In the genomic region with DNA sequence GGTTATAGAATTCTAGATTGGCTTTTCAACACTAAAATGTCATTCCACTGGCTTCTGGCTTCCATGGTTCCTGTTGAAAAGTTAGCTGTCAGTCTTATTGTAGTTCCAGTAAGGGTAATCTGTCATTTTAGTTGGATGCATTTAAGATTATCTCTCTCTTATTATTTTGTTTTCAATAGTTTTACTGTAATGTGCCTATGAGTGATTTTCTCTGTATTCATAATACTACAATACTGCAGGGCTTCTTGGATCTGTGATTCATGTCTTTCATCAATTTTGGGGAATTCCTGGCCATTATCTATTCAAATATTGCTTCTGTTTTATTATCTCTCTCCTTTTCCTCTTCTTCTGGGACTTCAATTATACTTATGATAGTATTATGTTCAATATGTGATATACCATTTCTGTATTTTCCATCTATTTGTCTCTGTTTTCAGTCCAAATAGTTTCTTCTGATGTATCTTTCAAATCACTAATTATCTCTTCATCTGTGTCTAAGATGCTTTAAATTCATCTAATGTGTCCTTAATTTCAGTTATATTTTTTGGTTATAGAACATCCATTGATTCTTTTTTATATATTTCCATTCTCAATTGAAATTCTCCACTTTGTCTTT, we compare ENCODE assay signal across 26 cellular contexts.
A peak's percentile ranks its signal among the peaks of the same experiment; 100 is the strongest.
DNase-seq lines count a peak whose midpoint lies in the region; ATAC-seq, FAIRE-seq and TF ChIP-seq lines count a peak whose summit lies in the region.
"Had no signal": no experiment of that assay in that cellular context is flagged by ENCODE, and none has a peak within 500 bp of the region (broad histone marks: within the 10 kb centered on the region; RNA-seq: fewer than 3 reads in every experiment).

No MANE protein-coding gene starts in this region.

- H3F3A ChIP-seq in SK-N-SH (replicated peaks; ENCODE audit: insufficient read depth), result no peaks in the 10 kb centered on the region

- no peaks in the 10 kb centered on the region for H3K36me3 ChIP-seq in SK-N-SH (replicated peaks in 1 of 2; ENCODE audit: control insufficient read depth in 1 of 2, insufficient read depth in 2 of 2, low read length in 1 of 2)
- no peaks in the 10 kb centered on the region for H3K36me3 ChIP-seq in esophagus squamous epithelium
- H3K36me3 ChIP-seq: BE2C, BLaER1 had no signal

- no peaks in the 10 kb centered on the region for H3K27me3 ChIP-seq in SK-N-SH (ENCODE audit: insufficient read depth)
- peaks cover 0 to 15% (median 0%) of the 10 kb centered on the region in 4 donors for H3K27me3 ChIP-seq in esophagus squamous epithelium
- H3K27me3 ChIP-seq: BE2C, BLaER1 had no signal

- H4K20me1 ChIP-seq in SK-N-SH (ENCODE audit: insufficient read depth), result no peaks in the 10 kb centered on the region
- H4K20me1 ChIP-seq: BLaER1 had no signal

- CTCF ChIA-PET in SK-N-SH (lab: Yijun Ruan, JAX) (no interaction called here), A549 (lab: Yijun Ruan, JAX) (no interaction called here), WTC11 (lab: Charles Lee) (no interaction called here)

- H3K4me3 Mint-ChIP-seq in WTC11, result no peak overlapping the region
- H3K4me3 Mint-ChIP-seq: CD14-positive monocyte; CD4-positive, alpha-beta memory T cell; CD8-positive, alpha-beta memory T cell had no signal

- peaks cover 6% of the 10 kb centered on the region for H3K27me3 Mint-ChIP-seq in WTC11 (ENCODE audit: low read depth)

- H3K4me1 ChIP-seq in SK-N-SH (ENCODE audit: control insufficient read depth in 1 of 2, insufficient read depth in 2 of 2, low read depth in 1 of 2, low read length in 1 of 2) (no peaks in the 10 kb centered on the region; a peak in 1 of 4 replicates), A549 (no peaks in the 10 kb centered on the region), esophagus squamous epithelium (peaks cover 0 to under 1% (median 0%) of the 10 kb centered on the region in 3 donors)
- H3K4me1 ChIP-seq: BE2C, BLaER1 had no signal

- H3K36me3 Mint-ChIP-seq in WTC11, result peaks cover 16% of the 10 kb centered on the region
- H3K36me3 Mint-ChIP-seq: CD14-positive monocyte; CD4-positive, CD25-positive, alpha-beta regulatory T cell had no signal

- H3K9me3 ChIP-seq in SK-N-SH, result no peaks in the 10 kb centered on the region
- H3K9me3 ChIP-seq in A549, result peaks cover 34% of the 10 kb centered on the region
- peaks cover 0 to 25% (median 12%) of the 10 kb centered on the region in 3 donors for H3K9me3 ChIP-seq in esophagus squamous epithelium
- H3K9me3 ChIP-seq: BE2C had no signal

- no peaks in the 10 kb centered on the region for H3K9me2 ChIP-seq in SK-N-SH

- POLR2A ChIA-PET in SK-N-SH (lab: Yijun Ruan, JAX), result no interaction called here
- POLR2A ChIA-PET in A549 (lab: Yijun Ruan, JAX), result no interaction called here
- POLR2A ChIA-PET in WTC11 (lab: Charles Lee), result no interaction called here

- H2AFZ ChIP-seq in SK-N-SH (ENCODE audit: low read depth), result no peak overlapping the region

- TF ChIP-seq CTCF in SK-N-SH (IDR thresholded peaks at IDR 0.05), result no peak
- no peak for TF ChIP-seq CTCF in A549 (IDR thresholded peaks at IDR 0.05)
- TF ChIP-seq CTCF in WTC11 (IDR thresholded peaks at IDR 0.05), result no peak
- TF ChIP-seq CTCF in esophagus squamous epithelium (IDR thresholded peaks at IDR 0.05), result no peak

- TF ChIP-seq RAD21 in SK-N-SH (IDR thresholded peaks at IDR 0.05; ENCODE audit: low read length) (no peak), A549 (conservative IDR thresholded peaks at IDR 0.05 in 1 of 2, IDR thresholded peaks at IDR 0.05 in 1 of 2) (no peak)

- H3K27ac ChIP-seq in SK-N-SH (ENCODE audit: low read depth in 2 of 2, low read length in 1 of 2) (no peak overlapping the region), A549 (no peak overlapping the region), esophagus squamous epithelium (no peak overlapping the region)
- H3K27ac ChIP-seq: 22Rv1, BLaER1 had no signal

- H3K27ac Mint-ChIP-seq in WTC11, result no peak overlapping the region
- H3K27ac Mint-ChIP-seq: CD4-positive, alpha-beta memory T cell; CD4-positive, CD25-positive, alpha-beta regulatory T cell; CD8-positive, alpha-beta memory T cell had no signal

- no peak overlapping the region for H3K4me2 ChIP-seq in SK-N-SH
- H3K4me2 ChIP-seq in A549, result no peak overlapping the region
- H3K4me2 ChIP-seq: BLaER1 had no signal

- peaks cover 21% of the 10 kb centered on the region for H3K9me3 Mint-ChIP-seq in WTC11

- TF ChIP-seq EP300 in SK-N-SH (IDR thresholded peaks at IDR 0.05; ENCODE audit: borderline replicate concordance in 1 of 2, low read depth in 1 of 2, low read length in 1 of 2) (no peak), A549 (IDR thresholded peaks at IDR 0.05) (no peak)

- no peak for TF ChIP-seq POLR2A in A549 (IDR thresholded peaks at IDR 0.05; ENCODE audit: low read length)
- TF ChIP-seq POLR2A in esophagus squamous epithelium (IDR thresholded peaks at IDR 0.05), result no peak

- FAIRE-seq in A549 (lab: Jason Lieb, UNC), result peak; percentile 94
- no peak for FAIRE-seq in HTR-8/SVneo (lab: Jason Lieb, UNC)
- FAIRE-seq: GM12878, GM12892, GM18507 had no signal

- DNase-seq in SK-N-SH (no peak), A549 (ENCODE audit: low read depth in 1 of 2, low spot score in 1 of 2) (no peak), WTC11 (ENCODE audit: low spot score) (no peak), esophagus squamous epithelium (lab: John Stamatoyannopoulos, UW) (no peak), HTR-8/SVneo (ENCODE audit: insufficient read length, low spot score) (no peak)
- DNase-seq: ACHN; BE2C; C1 segment of cervical spinal cord; CD4-positive, alpha-beta memory T cell; CD4-positive, CD25-positive, alpha-beta regulatory T cell; CD8-positive, alpha-beta memory T cell; COR-L47; DMS 273 treated with DMSO at 0.1 percent for 48 hours; DMS153; DMS53; DMS79; DND-41; EL; GDM1 had no signal

- ATAC-seq in SK-N-SH treated with all-trans-retinoic acid at 6 μM for 48 hours, result no peak
- no peak for ATAC-seq in A549
- ATAC-seq in WTC11, result no peak
- ATAC-seq: GM12878 had no signal

- intact Hi-C loops in esophagus squamous epithelium (cut with DNase I), result no loop called here

- H3K79me2 ChIP-seq in SK-N-SH (ENCODE audit: insufficient read depth), result no peaks in the 10 kb centered on the region

- no peak overlapping the region for H3K9ac ChIP-seq in SK-N-SH
- H3K9ac ChIP-seq: BLaER1 had no signal

- no peak overlapping the region for H3K4me3 ChIP-seq in SK-N-SH (ENCODE audit: low read depth in 2 of 2, low read length in 1 of 2)
- no peak overlapping the region for H3K4me3 ChIP-seq in A549
- H3K4me3 ChIP-seq in esophagus squamous epithelium, result no peak overlapping the region
- H3K4me3 ChIP-seq: BLaER1, GM12878 had no signal

- peaks cover 7% of the 10 kb centered on the region for H3K4me1 Mint-ChIP-seq in WTC11
- H3K4me1 Mint-ChIP-seq: CD14-positive monocyte; CD4-positive, alpha-beta memory T cell; CD4-positive, CD25-positive, alpha-beta regulatory T cell; CD8-positive, alpha-beta memory T cell had no signal

TF ChIP-seq in SK-N-SH treated with all-trans-retinoic acid at 6 μM for 48 hours, 23 proteins besides CTCF, POLR2A, EP300 and RAD21:
- TF ChIP-seq ZFP30 (CRISPR knock-in tag; IDR thresholded peaks at IDR 0.05) (peak; percentile 61), ESRRG (CRISPR knock-in tag; IDR thresholded peaks at IDR 0.05) (no peak)

TF ChIP-seq in SK-N-SH, 30 proteins besides CTCF, POLR2A, EP300 and RAD21 (continues in another document):
- no peak for TF ChIP-seq CHD2 (IDR thresholded peaks at IDR 0.05; ENCODE audit: low read length, partially characterized antibody)
- TF ChIP-seq JUND (IDR thresholded peaks at IDR 0.05), result no peak
- no peak for TF ChIP-seq MEF2A (IDR thresholded peaks at IDR 0.05; ENCODE audit: borderline replicate concordance, low read depth)
- no peak for TF ChIP-seq RXRA (IDR thresholded peaks at IDR 0.05; ENCODE audit: borderline replicate concordance, low read depth)
- TF ChIP-seq, protein P1, sequence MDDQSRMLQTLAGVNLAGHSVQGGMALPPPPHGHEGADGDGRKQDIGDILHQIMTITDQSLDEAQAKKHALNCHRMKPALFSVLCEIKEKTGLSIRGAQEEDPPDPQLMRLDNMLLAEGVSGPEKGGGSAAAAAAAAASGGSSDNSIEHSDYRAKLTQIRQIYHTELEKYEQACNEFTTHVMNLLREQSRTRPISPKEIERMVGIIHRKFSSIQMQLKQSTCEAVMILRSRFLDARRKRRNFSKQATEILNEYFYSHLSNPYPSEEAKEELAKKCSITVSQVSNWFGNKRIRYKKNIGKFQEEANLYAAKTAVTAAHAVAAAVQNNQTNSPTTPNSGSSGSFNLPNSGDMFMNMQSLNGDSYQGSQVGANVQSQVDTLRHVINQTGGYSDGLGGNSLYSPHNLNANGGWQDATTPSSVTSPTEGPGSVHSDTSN (IDR thresholded peaks at IDR 0.05), result no peak

TF ChIP-seq in A549, 52 proteins besides CTCF, POLR2A, EP300 and RAD21:
- TF ChIP-seq POLR2AphosphoS2 (conservative IDR thresholded peaks at IDR 0.05; ENCODE audit: low read length), result no peak
- TF ChIP-seq SMC3 (IDR thresholded peaks at IDR 0.05), result no peak
- TF ChIP-seq EHMT2 (IDR thresholded peaks at IDR 0.05; ENCODE audit: low read depth), result no peak
- TF ChIP-seq ZNF302 (CRISPR knock-in tag; IDR thresholded peaks at IDR 0.05), result no peak
- peak; percentile 54; the same call in 1 of the 2 replicates for TF ChIP-seq EHF (CRISPR knock-in tag; IDR thresholded peaks at IDR 0.05)
- TF ChIP-seq SREBF2 (IDR thresholded peaks at IDR 0.05), result no peak
- peak; percentile 42; the same call in 1 of the 2 replicates for TF ChIP-seq HEYL (CRISPR knock-in tag; IDR thresholded peaks at IDR 0.05)
- no peak for TF ChIP-seq NPAS2 (CRISPR knock-in tag; IDR thresholded peaks at IDR 0.05; ENCODE audit: borderline replicate concordance)

TF ChIP-seq in WTC11, 78 proteins besides CTCF, POLR2A, EP300 and RAD21:
- TF ChIP-seq CBFB (CRISPR knock-in tag; IDR thresholded peaks at IDR 0.05; ENCODE audit: low read depth), result no peak
- TF ChIP-seq ZNF317 (CRISPR knock-in tag; IDR thresholded peaks at IDR 0.05; ENCODE audit: borderline replicate concordance, low read depth), result peak; percentile 98
